Comparison of ENCODE assay signal across 1 cellular context in the genomic region with DNA sequence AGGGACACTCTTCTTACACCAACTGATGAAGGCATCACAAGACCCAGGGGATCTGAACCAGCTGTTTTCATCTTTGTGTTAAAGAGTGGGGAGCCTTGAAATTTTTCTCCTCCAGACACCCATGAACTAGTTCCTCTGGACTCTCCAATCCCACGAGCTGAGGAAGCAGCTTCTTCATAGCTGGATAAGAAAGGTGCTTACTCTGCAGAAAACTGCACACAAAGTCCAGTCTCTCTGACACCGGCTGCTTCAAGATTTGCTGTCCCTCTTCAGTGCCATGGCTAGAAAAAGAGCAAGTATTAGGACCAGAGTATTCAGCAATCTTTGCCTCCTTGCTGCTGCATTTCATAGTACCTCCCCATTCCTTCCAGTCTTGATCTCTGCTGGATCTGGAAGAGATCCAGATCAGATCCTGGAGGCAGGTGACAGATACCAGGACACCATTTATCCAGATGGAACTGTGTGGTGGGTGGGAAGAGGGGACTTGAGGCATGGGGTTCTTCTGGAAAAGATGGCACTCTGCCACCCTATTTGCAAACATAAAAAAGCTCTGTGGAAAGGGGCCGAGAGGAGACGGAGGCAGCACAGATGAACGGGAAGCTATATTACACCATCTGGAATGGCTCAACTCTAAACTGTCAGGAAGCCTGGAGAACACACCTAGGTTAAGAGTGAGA.
TF ChIP-seq lines count a peak whose summit lies in the region.

No MANE protein-coding gene starts in this region.

TF ChIP-seq in SK-N-SH, 30 proteins besides CTCF, POLR2A, EP300 and RAD21:
- no peak for TF ChIP-seq EZH2phosphoT487 (IDR thresholded peaks at IDR 0.05; ENCODE audit: borderline replicate concordance, low read depth)
- no peak for TF ChIP-seq TEAD4 (IDR thresholded peaks at IDR 0.05; ENCODE audit: borderline replicate concordance, insufficient read depth)
- TF ChIP-seq JUND (IDR thresholded peaks at IDR 0.05), result no peak
- TF ChIP-seq GATA2 (CRISPR knock-in tag; IDR thresholded peaks at IDR 0.05), result peak; percentile 83
- no peak for TF ChIP-seq RFX5 (IDR thresholded peaks at IDR 0.05; ENCODE audit: low read length)
- TF ChIP-seq, protein P1, sequence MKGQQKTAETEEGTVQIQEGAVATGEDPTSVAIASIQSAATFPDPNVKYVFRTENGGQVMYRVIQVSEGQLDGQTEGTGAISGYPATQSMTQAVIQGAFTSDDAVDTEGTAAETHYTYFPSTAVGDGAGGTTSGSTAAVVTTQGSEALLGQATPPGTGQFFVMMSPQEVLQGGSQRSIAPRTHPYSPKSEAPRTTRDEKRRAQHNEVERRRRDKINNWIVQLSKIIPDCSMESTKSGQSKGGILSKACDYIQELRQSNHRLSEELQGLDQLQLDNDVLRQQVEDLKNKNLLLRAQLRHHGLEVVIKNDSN (IDR thresholded peaks at IDR 0.05; ENCODE audit: borderline replicate concordance, low read depth), result no peak
- no peak for TF ChIP-seq TAF1 (IDR thresholded peaks at IDR 0.05; ENCODE audit: borderline replicate concordance, low read depth, low read length)
- no peak; the same call in 1 of the 2 replicates for TF ChIP-seq MXI1 (IDR thresholded peaks at IDR 0.05; ENCODE audit: low read depth, low read length)
- TF ChIP-seq, protein P2, sequence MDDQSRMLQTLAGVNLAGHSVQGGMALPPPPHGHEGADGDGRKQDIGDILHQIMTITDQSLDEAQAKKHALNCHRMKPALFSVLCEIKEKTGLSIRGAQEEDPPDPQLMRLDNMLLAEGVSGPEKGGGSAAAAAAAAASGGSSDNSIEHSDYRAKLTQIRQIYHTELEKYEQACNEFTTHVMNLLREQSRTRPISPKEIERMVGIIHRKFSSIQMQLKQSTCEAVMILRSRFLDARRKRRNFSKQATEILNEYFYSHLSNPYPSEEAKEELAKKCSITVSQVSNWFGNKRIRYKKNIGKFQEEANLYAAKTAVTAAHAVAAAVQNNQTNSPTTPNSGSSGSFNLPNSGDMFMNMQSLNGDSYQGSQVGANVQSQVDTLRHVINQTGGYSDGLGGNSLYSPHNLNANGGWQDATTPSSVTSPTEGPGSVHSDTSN (IDR thresholded peaks at IDR 0.05), result no peak
- TF ChIP-seq NRF1 (IDR thresholded peaks at IDR 0.05; ENCODE audit: low read depth, low read length), result no peak
- TF ChIP-seq GABPA (IDR thresholded peaks at IDR 0.05; ENCODE audit: low read depth), result no peak
- TF ChIP-seq RXRA (IDR thresholded peaks at IDR 0.05; ENCODE audit: borderline replicate concordance, low read depth), result no peak
- peak; percentile 53; the same call in 1 of the 2 replicates for TF ChIP-seq TCF12 (IDR thresholded peaks at IDR 0.05)
- TF ChIP-seq, protein P3, sequence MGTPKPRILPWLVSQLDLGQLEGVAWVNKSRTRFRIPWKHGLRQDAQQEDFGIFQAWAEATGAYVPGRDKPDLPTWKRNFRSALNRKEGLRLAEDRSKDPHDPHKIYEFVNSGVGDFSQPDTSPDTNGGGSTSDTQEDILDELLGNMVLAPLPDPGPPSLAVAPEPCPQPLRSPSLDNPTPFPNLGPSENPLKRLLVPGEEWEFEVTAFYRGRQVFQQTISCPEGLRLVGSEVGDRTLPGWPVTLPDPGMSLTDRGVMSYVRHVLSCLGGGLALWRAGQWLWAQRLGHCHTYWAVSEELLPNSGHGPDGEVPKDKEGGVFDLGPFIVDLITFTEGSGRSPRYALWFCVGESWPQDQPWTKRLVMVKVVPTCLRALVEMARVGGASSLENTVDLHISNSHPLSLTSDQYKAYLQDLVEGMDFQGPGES (IDR thresholded peaks at IDR 0.05; ENCODE audit: low read depth, low read length), result no peak
- no peak for TF ChIP-seq SMC3 (IDR thresholded peaks at IDR 0.05; ENCODE audit: low read depth, low read length)
- peak; percentile 29 for TF ChIP-seq CHD2 (IDR thresholded peaks at IDR 0.05; ENCODE audit: low read length, partially characterized antibody)
- peak; percentile 71; the same call in 1 of the 2 replicates for TF ChIP-seq RCOR1 (IDR thresholded peaks at IDR 0.05; ENCODE audit: low read length)
- TF ChIP-seq MEF2A (IDR thresholded peaks at IDR 0.05; ENCODE audit: borderline replicate concordance, low read depth), result no peak
- no peak for TF ChIP-seq FOSL2 (IDR thresholded peaks at IDR 0.05; ENCODE audit: borderline replicate concordance, low read depth)
